In genomic region chr1:93013311-93014091, GRCh38 we compare ENCODE assay signal across 15 cellular contexts. TPM values are rescaled to one million over a fixed set of nuclear protein-coding genes. Genes with fewer than 3 reads are reported as not detected.
DNase-seq lines count a peak whose midpoint lies in the region; ATAC-seq and TF ChIP-seq lines count a peak whose summit lies in the region.
"Had no signal": no experiment of that assay in that cellular context is flagged by ENCODE, and none has a peak within 500 bp of the region (broad histone marks: within the 10 kb centered on the region; RNA-seq: fewer than 3 reads in every experiment).

No MANE protein-coding gene starts in this region.

- H3K9ac ChIP-seq in HCT116 (ENCODE audit: low read length) (no peak overlapping the region), neural progenitor cell (no peak overlapping the region)

- H3K4me1 ChIP-seq in HCT116 (ENCODE audit: control insufficient read depth in 1 of 2, insufficient read depth in 2 of 2, low read length in 2 of 2) (peaks cover 15 to 33% of the 10 kb centered on the region in 2 experiments), neural progenitor cell (peaks cover 10% of the 10 kb centered on the region)
- H3K4me1 ChIP-seq: BE2C had no signal

- H3K4me3 Mint-ChIP-seq in neural progenitor cell: no peak overlapping the region
- H3K4me3 Mint-ChIP-seq: CD4-positive, alpha-beta memory T cell; IgD-negative memory B cell had no signal

- intact Hi-C loops in HCT116 (cut with micrococcal nuclease): no loop called here

- H3K27me3 ChIP-seq in HCT116 (ENCODE audit: insufficient read depth, low read length): no peaks in the 10 kb centered on the region
- no peaks in the 10 kb centered on the region for H3K27me3 ChIP-seq in neural progenitor cell
- H3K27me3 ChIP-seq: BE2C had no signal

- CTCF ChIA-PET in HCT116 (lab: Charles Lee): interaction anchor here (1.7 kb wide), 1 partner anchor 20 kb away, joined by 6 read pairs; no protein-coding TSS in a partner anchor

- no peak overlapping the region for H3K27ac Mint-ChIP-seq in neural progenitor cell
- H3K27ac Mint-ChIP-seq: IgD-negative memory B cell had no signal

- no peaks in the 10 kb centered on the region for H3K9me3 Mint-ChIP-seq in neural progenitor cell
- H3K9me3 Mint-ChIP-seq: IgD-negative memory B cell had no signal

- no peak for TF ChIP-seq POLR2A in HCT116 (IDR thresholded peaks at IDR 0.05; ENCODE audit: borderline replicate concordance, extremely low read depth, insufficient read depth, insufficient read length)

- peak overlapping the region; percentile 67 for H3K4me2 ChIP-seq in HCT116 (ENCODE audit: low read length)
- no peak overlapping the region for H3K4me2 ChIP-seq in neural progenitor cell

- POLR2A ChIA-PET in HCT116 (lab: Charles Lee): no interaction called here

- ATAC-seq in HCT116: no peak
- ATAC-seq in stimulated activated naive CD8-positive, alpha-beta T cell treated with anti-CD3 and anti-CD28 coated beads, Interleukin-15, Interleukin-2, amounts not matched to agents 100 U/mL and 50 U/mL, for 24 hours: no peak

- no peaks in the 10 kb centered on the region for H3K9me3 ChIP-seq in HCT116 (ENCODE audit: control insufficient read depth in 1 of 2, insufficient read depth in 1 of 2, low read depth in 1 of 2, low read length in 2 of 2)
- H3K9me3 ChIP-seq in neural progenitor cell (ENCODE audit: low read depth): no peaks in the 10 kb centered on the region
- H3K9me3 ChIP-seq: BE2C had no signal

- H3K4me1 Mint-ChIP-seq in neural progenitor cell: no peaks in the 10 kb centered on the region
- H3K4me1 Mint-ChIP-seq: CD4-positive, alpha-beta memory T cell had no signal

- H3K36me3 Mint-ChIP-seq in neural progenitor cell: no peaks in the 10 kb centered on the region
- H3K36me3 Mint-ChIP-seq: CD4-positive, alpha-beta memory T cell had no signal

- no peaks in the 10 kb centered on the region for H3K9me2 ChIP-seq in HCT116 (ENCODE audit: insufficient read depth)

- TF ChIP-seq RAD21 in HCT116 (IDR thresholded peaks at IDR 0.05; ENCODE audit: low read depth): no peak

- H4K20me1 ChIP-seq in HCT116 (ENCODE audit: insufficient read depth) (no peaks in the 10 kb centered on the region), neural progenitor cell (ENCODE audit: low read depth) (no peaks in the 10 kb centered on the region)

- RAD21 ChIA-PET in HCT116 (lab: Charles Lee; ENCODE audit: low non-redundant PET in 1 of 2, low total read pairs in 2 of 2, uncharacterized antibody in 2 of 2, unreplicated experiment in 2 of 2): no interaction called here

- H3K79me2 ChIP-seq in HCT116 (ENCODE audit: insufficient read depth, low read length) (no peaks in the 10 kb centered on the region), neural progenitor cell (ENCODE audit: low read depth) (no peaks in the 10 kb centered on the region)

- no peak overlapping the region for H3K27ac ChIP-seq in HCT116 (ENCODE audit: low read depth, low read length)
- no peak overlapping the region for H3K27ac ChIP-seq in neural progenitor cell

- DNase-seq in COLO829 (ENCODE audit: low spot score) (peak; percentile 28), HCT116 (ENCODE audit: low read depth, low spot score) (no peak), RPMI7951 (ENCODE audit: low read depth) (peak; percentile 53), myocyte (ENCODE audit: low read depth) (peak; percentile 55), neural progenitor cell (ENCODE audit: low spot score) (no peak), germinal center (ENCODE audit: low spot score) (no peak), AML-193 (lab: John Stamatoyannopoulos, UW) (no peak)
- DNase-seq in stimulated activated naive CD8-positive, alpha-beta T cell treated with anti-CD3 and anti-CD28 coated beads, Interleukin-15, Interleukin-2, amounts not matched to agents 100 U/mL and 50 U/mL, for 24 hours: no peak
- DNase-seq: BE2C; CD4-positive, alpha-beta memory T cell; NCI-H1048; NCI-H446 treated with DMSO at 0.1 percent for 48 hours; NCI-H774; SIG-M5 had no signal

- H2AFZ ChIP-seq in HCT116 (ENCODE audit: low read depth, low read length, poor library complexity, severe bottlenecking): peak overlapping the region; percentile 38
- H2AFZ ChIP-seq in neural progenitor cell (replicated peaks): no peak overlapping the region

- H3K36me3 ChIP-seq in HCT116 (ENCODE audit: control insufficient read depth in 1 of 2, insufficient read depth in 2 of 2, low read length in 2 of 2) (no peaks in the 10 kb centered on the region), neural progenitor cell (no peaks in the 10 kb centered on the region)
- H3K36me3 ChIP-seq: BE2C had no signal

- H3K27me3 Mint-ChIP-seq in neural progenitor cell (ENCODE audit: insufficient read depth, low read depth): no peaks in the 10 kb centered on the region

- H3F3A ChIP-seq in neural progenitor cell (ENCODE audit: low read depth): no peaks in the 10 kb centered on the region

- TF ChIP-seq CTCF in HCT116 (IDR thresholded peaks at IDR 0.05 in 2 of 3, conservative IDR thresholded peaks at IDR 0.05 in 1 of 3; ENCODE audit: borderline replicate concordance in 1 of 3, insufficient read depth in 1 of 3, low read depth in 2 of 3, low read length in 2 of 3): no peak
- no peak for TF ChIP-seq CTCF in neural progenitor cell (IDR thresholded peaks at IDR 0.05)

- no TSS peak for BruUV-seq in HCT116 (replicated peaks; lab: Mats Ljungman, UMichigan)

- H3K4me3 ChIP-seq in HCT116 (replicated peaks in 1 of 2; ENCODE audit: low read depth in 1 of 2, low read length in 2 of 2) (no peak overlapping the region), neural progenitor cell (no peak overlapping the region)

TF ChIP-seq in HCT116, 20 proteins besides CTCF, POLR2A, EP300 and RAD21:
- TF ChIP-seq REST (IDR thresholded peaks at IDR 0.05; ENCODE audit: low read depth): no peak
- 0 out of 2 replicates have a peak, but pooled peaks have one; percentile 7 for TF ChIP-seq FOSL1 (IDR thresholded peaks at IDR 0.05; ENCODE audit: low read depth)
TF ChIP-seq in HCT116: peak in this region for 1.

RNA-seq across cellular contexts. Expression of gene DIPK1A, which starts 52.2 kb away (rescaled TPM):
- 4.3 TPM for total RNA-seq in HCT116 (2021; ENCODE audit: unreplicated experiment)
- polyA plus RNA-seq in HCT116 (2012): 2.7 and 3.0 TPM in 2 replicates
- total RNA-seq in RPMI7951 (2014; rRNA removed; shearing (Covaris generic)): 18.3 and 21.3 TPM in 2 replicates
- total RNA-seq in myocyte: 28.4 and 28.5 TPM in 2 replicates
- 14.2 TPM for polyA plus RNA-seq in myocyte (2012)
- total RNA-seq in neural progenitor cell (ENCODE audit: low replicate concordance): 3.6 and 3.8 TPM in 2 replicates

Comparison
In these comparisons a context has a peak if more than half of its experiments do, and no peak if none do; other contexts are left out.
1. DNase-seq: peak in COLO829 (single experiment), RPMI7951 (single experiment) and myocyte (single experiment); none in HCT116 (single experiment), neural progenitor cell (single experiment), germinal center (single experiment), stimulated activated naive CD8-positive, alpha-beta T cell treated with anti-CD3 and anti-CD28 coated beads, Interleukin-15, Interleukin-2, amounts not matched to agents 100 U/mL and 50 U/mL, for 24 hours (single experiment) and AML-193 (0 of 2).